1 cellular context compared by ENCODE assay signal in genomic region chr1:237788069-237788468, GRCh38.
TF ChIP-seq lines count a peak whose summit lies in the region.

No MANE protein-coding gene starts in this region.

TF ChIP-seq in GM23338, 12 proteins besides CTCF, POLR2A, EP300 and RAD21 (continued from another document):
- TF ChIP-seq ZNF462 (CRISPR knock-in tag; IDR thresholded peaks at IDR 0.05) (no peak), CREB1 (CRISPR knock-in tag; IDR thresholded peaks at IDR 0.05; ENCODE audit: low read depth) (no peak), NANOG (IDR thresholded peaks at IDR 0.05; ENCODE audit: borderline replicate concordance) (no peak), STAT1 (IDR thresholded peaks at IDR 0.05; ENCODE audit: unreplicated experiment) (no peak), JUNB (IDR thresholded peaks at IDR 0.05; ENCODE audit: unreplicated experiment) (no peak), ZNF114 (CRISPR knock-in tag; IDR thresholded peaks at IDR 0.05) (no peak), EZH2phosphoT487 (IDR thresholded peaks at IDR 0.05; ENCODE audit: unreplicated experiment) (no peak), EZH2 (IDR thresholded peaks at IDR 0.05; ENCODE audit: low read depth, unreplicated experiment) (no peak), ETS1 (IDR thresholded peaks at IDR 0.05) (no peak)
TF ChIP-seq in GM23338: peak in this region for 0.
